8 cellular contexts compared by ENCODE assay signal in the genomic region with DNA sequence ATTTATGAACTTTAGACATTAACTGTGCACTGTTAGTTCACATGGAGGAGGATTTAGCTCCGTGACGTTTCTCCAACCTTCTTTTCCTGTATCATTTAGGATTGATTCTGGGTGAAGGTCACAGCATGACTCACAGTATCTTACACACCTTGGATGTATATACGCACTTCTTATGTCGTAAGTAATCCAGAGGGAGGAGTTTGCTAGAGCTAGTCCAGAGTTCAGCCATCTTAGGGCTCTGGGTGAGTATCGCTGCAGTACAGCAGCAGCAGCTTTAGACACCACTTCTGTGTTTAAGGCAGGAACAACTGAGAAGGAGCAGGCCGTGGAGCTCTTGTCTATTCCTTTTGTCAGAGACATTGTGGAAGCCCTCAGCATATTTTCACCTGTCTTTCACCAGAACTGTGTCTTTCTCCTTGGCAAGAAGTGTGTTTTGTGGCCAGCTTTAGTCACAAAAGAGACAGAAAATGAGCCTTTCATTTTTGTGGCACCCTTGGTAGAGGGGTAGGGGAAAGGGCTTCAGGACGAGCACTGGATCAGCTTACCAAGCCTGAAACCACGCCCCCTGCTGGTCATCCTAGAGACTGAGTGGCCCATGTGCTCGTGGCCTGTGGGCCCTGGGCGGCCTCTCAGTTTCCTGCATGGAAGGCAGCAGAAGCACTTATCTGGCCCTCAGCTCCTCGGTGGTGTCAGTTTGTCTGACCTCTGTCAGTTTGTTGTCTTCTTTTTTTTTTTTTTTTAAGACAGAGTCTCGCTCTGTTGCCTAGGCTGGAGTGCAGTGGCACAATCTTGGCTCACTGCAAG.
DNase-seq lines count a peak whose midpoint lies in the region; ATAC-seq and TF ChIP-seq lines count a peak whose summit lies in the region.

No MANE protein-coding gene starts in this region.

- H3K9me3 ChIP-seq in BLaER1 (no peaks in the 10 kb centered on the region), H9 (ENCODE audit: control insufficient read depth, low read depth, low read length) (no peaks in the 10 kb centered on the region), Panc1 (ENCODE audit: control insufficient read depth, insufficient read depth, low read depth, low read length) (no peaks in the 10 kb centered on the region), ovary (no peaks in the 10 kb centered on the region), upper lobe of left lung (no peaks in the 10 kb centered on the region)

- H3K4me2 ChIP-seq in BLaER1: peak overlapping the region; percentile 34; the same call in 1 of the 2 replicates
- no peak overlapping the region for H3K4me2 ChIP-seq in H9 (ENCODE audit: insufficient read depth, insufficient read length, low read length)

- no peak overlapping the region for H2AFZ ChIP-seq in H9 (ENCODE audit: low read length)

- H3K56ac ChIP-seq in H9 (ENCODE audit: insufficient read length, low read depth, low read length): no peak overlapping the region

- POLR2A ChIA-PET in Panc1 (lab: Charles Lee): no interaction called here

- H3K27me3 Mint-ChIP-seq in H9 (ENCODE audit: low read depth): no peaks in the 10 kb centered on the region
- no peaks in the 10 kb centered on the region for H3K27me3 Mint-ChIP-seq in activated T-cell treated with anti-CD3 and anti-CD28 coated beads, Interleukin-2, amount 50 U/mL, for 24 hours

- H3K27ac Mint-ChIP-seq in H9: no peak overlapping the region
- peak overlapping the region; percentile 59 for H3K27ac Mint-ChIP-seq in activated T-cell treated with anti-CD3 and anti-CD28 coated beads, Interleukin-2, amount 50 U/mL, for 24 hours

- no peak overlapping the region for H4K8ac ChIP-seq in H9 (replicated peaks; ENCODE audit: insufficient read length, low read depth, low read length)

- H3K27ac ChIP-seq in BLaER1 (no peak overlapping the region), H9 (ENCODE audit: insufficient read length, low read depth, low read length) (no peak overlapping the region), Panc1 (ENCODE audit: low read length) (no peak overlapping the region), ovary (no peak overlapping the region), upper lobe of left lung (no peak overlapping the region)

- no peak overlapping the region for H2BK20ac ChIP-seq in H9 (ENCODE audit: low read depth, low read length, poor library complexity, severe bottlenecking)

- H3K36me3 Mint-ChIP-seq in H9 (ENCODE audit: insufficient read depth in 1 of 3, low read depth in 3 of 3): no peaks in the 10 kb centered on the region
- peaks cover 35% of the 10 kb centered on the region for H3K36me3 Mint-ChIP-seq in activated T-cell treated with anti-CD3 and anti-CD28 coated beads, Interleukin-2, amount 50 U/mL, for 24 hours (ENCODE audit: low read depth)

- no peak overlapping the region for H4K5ac ChIP-seq in H9 (ENCODE audit: insufficient read length, low read depth, low read length)

- H3K4ac ChIP-seq in H9 (ENCODE audit: low read depth, low read length): no peak overlapping the region

- H3K9ac ChIP-seq in BLaER1 (no peak overlapping the region), H9 (ENCODE audit: extremely low read depth, insufficient read length, low read length) (no peak overlapping the region)

- WGBS in H9 (ENCODE audit: extremely low coverage, insufficient read length, low lambda C conversion rate): no CpG with 5 or more reads among the region's 12 CpGs
- 59 to 63% (median 63%) methylated on average over 12 of the region's 12 CpGs for WGBS in ovary, 3 donors
- 59 to 61% methylated on average over 12 of the region's 12 CpGs for WGBS in upper lobe of left lung, 2 donors

- H3K23me2 ChIP-seq in H9 (ENCODE audit: insufficient read length, low read depth, low read length, poor library complexity, severe bottlenecking): no peaks in the 10 kb centered on the region

- H3K4me1 ChIP-seq in BLaER1 (peaks cover 64% of the 10 kb centered on the region), H9 (ENCODE audit: insufficient read depth, low read length) (no peaks in the 10 kb centered on the region), Panc1 (ENCODE audit: control insufficient read depth, insufficient read depth, low read length) (0 out of 2 replicates have a peak, but pooled peaks cover 3% of the 10 kb centered on the region), ovary (ENCODE audit: insufficient read depth) (no peaks in the 10 kb centered on the region), upper lobe of left lung (peaks cover 2 to 17% (median 4%) of the 10 kb centered on the region in 4 donors)

- no peak overlapping the region for H2BK12ac ChIP-seq in H9 (ENCODE audit: insufficient read length, low read depth, low read length)

- H2BK15ac ChIP-seq in H9 (ENCODE audit: low read depth, low read length): no peak overlapping the region

- peak; percentile 88 for TF ChIP-seq CTCF in H9 (conservative IDR thresholded peaks at IDR 0.05)
- TF ChIP-seq CTCF in Panc1 (IDR thresholded peaks at IDR 0.05): peak; percentile 86
- peak; percentile 85 for TF ChIP-seq CTCF in fibroblast of the aortic adventitia (IDR thresholded peaks at IDR 0.05; ENCODE audit: insufficient read depth, low read length)
- peak in 2 of 3 donors; percentile 19 to 29 for TF ChIP-seq CTCF in ovary (IDR thresholded peaks at IDR 0.05)
- peak; percentile 49 to 67 (median 64) for TF ChIP-seq CTCF in upper lobe of left lung (IDR thresholded peaks at IDR 0.05)

- H3K4me3 ChIP-seq in BLaER1: no peak overlapping the region
- H3K4me3 ChIP-seq in Panc1 (ENCODE audit: low read depth in 2 of 2, low read length in 2 of 2): no peak overlapping the region
- no peak overlapping the region for H3K4me3 ChIP-seq in fibroblast of the aortic adventitia (ENCODE audit: low read depth, low read length)
- no peak overlapping the region for H3K4me3 ChIP-seq in ovary
- no peak overlapping the region for H3K4me3 ChIP-seq in upper lobe of left lung

- H3K79me2 ChIP-seq in H9 (ENCODE audit: insufficient read depth, low read length): no peaks in the 10 kb centered on the region

- no peak overlapping the region for H2BK5ac ChIP-seq in H9 (ENCODE audit: insufficient read length, low read length)

- no peak overlapping the region for H3T11ph ChIP-seq in H9 (ENCODE audit: low read length)

- H3K27me3 ChIP-seq in BLaER1 (no peaks in the 10 kb centered on the region), H9 (ENCODE audit: insufficient read depth, low read length) (no peaks in the 10 kb centered on the region), Panc1 (ENCODE audit: control insufficient read depth, insufficient read depth, low read length) (no peaks in the 10 kb centered on the region), ovary (no peaks in the 10 kb centered on the region), upper lobe of left lung (no peaks in the 10 kb centered on the region)

- ATAC-seq in Panc1 (no peak), upper lobe of left lung (ENCODE audit: low FRiP score in 2 of 2) (peak; percentile 59 to 64), HG03432 (IDR thresholded peaks at IDR 0.05; ENCODE audit: unreplicated experiment) (no peak)

- TF ChIP-seq POLR2A in ovary (IDR thresholded peaks at IDR 0.05) (no peak), upper lobe of left lung (IDR thresholded peaks at IDR 0.05) (no peak)

- H3K14ac ChIP-seq in H9 (ENCODE audit: insufficient read depth, low read length): no peak overlapping the region

- in situ Hi-C loops in Panc1 (cut with HindIII; ENCODE audit: low pct_unique_long_range_greater_than_20kb, low sequenced_read_pairs): no loop called here

- H3K9me3 Mint-ChIP-seq in H9: no peaks in the 10 kb centered on the region
- no peaks in the 10 kb centered on the region for H3K9me3 Mint-ChIP-seq in activated T-cell treated with anti-CD3 and anti-CD28 coated beads, Interleukin-2, amount 50 U/mL, for 24 hours

- no peak overlapping the region for H2AK5ac ChIP-seq in H9 (ENCODE audit: insufficient read length, low read length)

- H4K20me1 ChIP-seq in BLaER1 (peaks cover 94% of the 10 kb centered on the region), H9 (ENCODE audit: control insufficient read depth, insufficient read depth, insufficient read length) (no peaks in the 10 kb centered on the region)

- H3K18ac ChIP-seq in H9 (ENCODE audit: insufficient read length, low read depth, low read length): no peak overlapping the region

- peaks cover 0 to 7% of the 10 kb centered on the region in 2 experiments; a peak in 2 of 4 replicates for H3K4me1 Mint-ChIP-seq in H9
- H3K4me1 Mint-ChIP-seq in activated T-cell treated with anti-CD3 and anti-CD28 coated beads, Interleukin-2, amount 50 U/mL, for 24 hours (ENCODE audit: low read depth): peaks cover 15% of the 10 kb centered on the region

- no peak overlapping the region for H3K4me3 Mint-ChIP-seq in H9
- no peak overlapping the region for H3K4me3 Mint-ChIP-seq in activated T-cell treated with anti-CD3 and anti-CD28 coated beads, Interleukin-2, amount 50 U/mL, for 24 hours

- H2BK120ac ChIP-seq in H9 (ENCODE audit: low read depth, low read length, poor library complexity, severe bottlenecking): no peak overlapping the region

- peak; percentile 84 for DNase-seq in H9
- no peak for DNase-seq in Panc1 (ENCODE audit: low read depth, low spot score)
- peak; percentile 78 for DNase-seq in activated T-cell treated with anti-CD3 and anti-CD28 coated beads, Interleukin-2, amount 50 U/mL, for 24 hours
- DNase-seq in fibroblast of the aortic adventitia (ENCODE audit: low read depth): peak; percentile 70
- DNase-seq in ovary: peak in 3 of 5 donors; percentile 65 to 67 (median 66)
- DNase-seq in upper lobe of left lung: peak in 1 of 2 donors; percentile 54

- no peak for TF ChIP-seq EP300 in ovary (IDR thresholded peaks at IDR 0.05)
- TF ChIP-seq EP300 in upper lobe of left lung (IDR thresholded peaks at IDR 0.05): no peak

- intact Hi-C loops in Panc1 (cut with micrococcal nuclease; ENCODE audit: unreplicated experiment) (no loop called here), ovary (cut with DNase I) (loop anchor here (5.0 to 10.0 kb wide), 6 partner anchors 64 to 686 kb away; a partner anchor contains a TSS)

- BruUV-seq in Panc1 (replicated peaks; lab: Mats Ljungman, UMichigan): no TSS peak

- CTCF ChIA-PET in Panc1 (lab: Charles Lee): interaction anchor here (0.7 to 2.0 kb wide), 5 partner anchors 10 to 401 kb away, joined by 3 to 8 read pairs (median 5); no protein-coding TSS in a partner anchor

- peaks cover 31% of the 10 kb centered on the region for H3K36me3 ChIP-seq in BLaER1
- H3K36me3 ChIP-seq in Panc1 (ENCODE audit: control insufficient read depth, insufficient read depth, low read length): no peaks in the 10 kb centered on the region
- no peaks in the 10 kb centered on the region for H3K36me3 ChIP-seq in ovary
- peaks cover 0 to 16% (median 2%) of the 10 kb centered on the region in 4 donors for H3K36me3 ChIP-seq in upper lobe of left lung

- H3K23ac ChIP-seq in H9 (ENCODE audit: insufficient read length, low read depth, low read length): no peak overlapping the region

- H4K91ac ChIP-seq in H9 (ENCODE audit: insufficient read length, low read depth, low read length): no peak overlapping the region

- H3K79me1 ChIP-seq in H9 (ENCODE audit: insufficient read depth, low read depth, low read length, poor library complexity, severe bottlenecking): no peaks in the 10 kb centered on the region

Comparison
In these comparisons a context has a peak if more than half of its experiments do, and no peak if none do; other contexts are left out.
1. CTCF ChIP-seq: peak in every context shown above with its lines; median percentile 88 in H9; 86 in Panc1; 85 in fibroblast of the aortic adventitia; 64 in upper lobe of left lung; 24 in ovary.
2. ATAC-seq: peak in upper lobe of left lung (2 of 2); none in Panc1 (single experiment) and HG03432 (single experiment).